In genomic region chr4:6195602-6196319, GRCh38 we compare ENCODE assay signal across 1 cellular context.
TF ChIP-seq lines count a peak whose summit lies in the region.

No MANE protein-coding gene starts in this region.

TF ChIP-seq in HepG2, 621 proteins besides CTCF, POLR2A, EP300 and RAD21 (continued from another document):
- TF ChIP-seq ZBTB40 (IDR thresholded peaks at IDR 0.05) (no peak), ZBTB40 (CRISPR knock-in tag; IDR thresholded peaks at IDR 0.05) (peak; percentile 74; the same call in 1 of the 2 replicates)
